8 cellular contexts compared by ENCODE assay signal in genomic region chr1:11099310-11100148, GRCh38. TPM values are rescaled to one million over a fixed set of nuclear protein-coding genes. Genes with fewer than 3 reads are reported as not detected.
DNase-seq lines count a peak whose midpoint lies in the region; ATAC-seq lines count a peak whose summit lies in the region.

Gene EXOSC10 (minus strand): TSS chr1:11099869. CDS start chr1:11099831, 38 bp downstream.

- in situ Hi-C loops in ACHN (cut with HindIII; ENCODE audit: low pct_ligation_motif_present, low pct_unique_long_range_greater_than_20kb, low sequenced_read_pairs) = no loop called here

- H3K36me3 Mint-ChIP-seq in immature natural killer cell = peaks cover 0 to 4% (median 4%) of the 10 kb centered on the region in 3 donors

- peaks cover 0 to 3% (median 2%) of the 10 kb centered on the region in 3 donors for H3K27me3 Mint-ChIP-seq in immature natural killer cell (ENCODE audit: low read depth in 3 of 3)

- peak; percentile 92 for ATAC-seq in GM18907 (IDR thresholded peaks at IDR 0.05; ENCODE audit: unreplicated experiment)
- peak; percentile 95 for ATAC-seq in HG03175 (IDR thresholded peaks at IDR 0.05; ENCODE audit: unreplicated experiment)

- H3K4me1 Mint-ChIP-seq in immature natural killer cell = peaks cover 15 to 21% of the 10 kb centered on the region in 2 donors

- no peaks in the 10 kb centered on the region for H3K9me3 Mint-ChIP-seq in immature natural killer cell

- H3K4me3 Mint-ChIP-seq in immature natural killer cell = peak within 1 kb of the TSS; percentile 93 to 97 (median 95)

- peak; percentile 89 for DNase-seq in ACHN
- peak; percentile 86 for DNase-seq in NCI-H226
- DNase-seq in activated CD4-positive, CD25-positive, alpha-beta regulatory T cell (lab: John Stamatoyannopoulos, UW) = peak; percentile 87 to 94 (median 90)
- peak; percentile 25 to 94 (median 86) for DNase-seq in caudate nucleus (lab: John Stamatoyannopoulos, UW)
- peak; percentile 92 to 94 (median 93) for DNase-seq in immature natural killer cell
- DNase-seq in smooth muscle cell of the brain vasculature (ENCODE audit: low read depth, low spot score) = peak; percentile 63

- H3K27ac Mint-ChIP-seq in immature natural killer cell = peak within 1 kb of the TSS; percentile 76 to 95 (median 93)

- peak within 1 kb of the TSS; percentile 91 for H3K27ac ChIP-seq in caudate nucleus (ENCODE audit: low read depth, low read length)

RNA-seq across cellular contexts. Expression of gene EXOSC10, which starts in this region (rescaled TPM):
- polyA plus RNA-seq in immature natural killer cell = 10 to 100 TPM; 25.4 to 49.1 (median 27.6) TPM

Comparison
In these comparisons a context has a peak if more than half of its experiments do, and no peak if none do; other contexts are left out.
1. Peak in every context shown above with its lines: DNase-seq, ATAC-seq and H3K27ac ChIP-seq.